Comparison of ENCODE assay signal across 8 cellular contexts in genomic region chr11:10725114-10725906, GRCh38. TPM values are rescaled to one million over a fixed set of nuclear protein-coding genes. Genes with fewer than 3 reads are reported as not detected.
DNase-seq lines count a peak whose midpoint lies in the region; ATAC-seq, FAIRE-seq and TF ChIP-seq lines count a peak whose summit lies in the region.
"Had no signal": no experiment of that assay in that cellular context is flagged by ENCODE, and none has a peak within 500 bp of the region (broad histone marks: within the 10 kb centered on the region; RNA-seq: fewer than 3 reads in every experiment).

No MANE protein-coding gene starts in this region.

- ATAC-seq in PC-3 (peak; percentile 82), K562 (peak; percentile 26; the same call in 2 of the 3 replicates), HG02840 (IDR thresholded peaks at IDR 0.05; ENCODE audit: low FRiP score, unreplicated experiment) (no peak), GM18907 (IDR thresholded peaks at IDR 0.05; ENCODE audit: unreplicated experiment) (no peak)

- in situ Hi-C loops in K562 (cut with MboI), result loop anchor here (5.0 to 25.0 kb wide), 3 partner anchors 103 to 513 kb away; no protein-coding TSS in a partner anchor

- POLR2A ChIA-PET in PC-3 (lab: Charles Lee; ENCODE audit: unreplicated experiment) (no interaction called here), K562 (lab: Yijun Ruan, JAX) (interaction anchor here (1.7 kb wide), 1 partner anchor 13 kb away, joined by 3 read pairs; no protein-coding TSS in a partner anchor)

- intact Hi-C loops in PC-3 (cut with micrococcal nuclease) (no loop called here), K562 (cut with micrococcal nuclease) (no loop called here)

- H3K36me3 ChIP-seq in PC-3 (ENCODE audit: low read depth, low read length), result no peaks in the 10 kb centered on the region
- H3K36me3 ChIP-seq in K562 (ENCODE audit: control insufficient read depth, insufficient read depth, low read length), result no peaks in the 10 kb centered on the region
- no peaks in the 10 kb centered on the region for H3K36me3 ChIP-seq in smooth muscle cell (ENCODE audit: low read depth)
- H3K36me3 ChIP-seq: right lobe of liver had no signal

- no peak for TF ChIP-seq EP300 in K562 (IDR thresholded peaks at IDR 0.05; ENCODE audit: low read length)

- H3K4me3 ChIP-seq in PC-3 (ENCODE audit: low read length) (no peak overlapping the region), K562 (no peak overlapping the region), smooth muscle cell (no peak overlapping the region)
- H3K4me3 ChIP-seq: right lobe of liver had no signal

- DNase-seq in H4 (ENCODE audit: low spot score) (peak; percentile 60), PC-3 (peak; percentile 83), K562 (ENCODE audit: extremely low read depth in 1 of 4, low spot score in 3 of 4) (peak in 1 of 4 experiments; percentile 47), smooth muscle cell (lab: John Stamatoyannopoulos, UW; ENCODE audit: unreplicated experiment) (no peak), HUDEP-2 (lab: John Stamatoyannopoulos, UW; ENCODE audit: unreplicated experiment in 76 of 76) (no peak)
- DNase-seq: right lobe of liver had no signal

- BruUV-seq in PC-3 (replicated peaks; lab: Mats Ljungman, UMichigan) (no TSS peak), K562 (replicated peaks; lab: Mats Ljungman, UMichigan) (no TSS peak)

- TF ChIP-seq CTCF in PC-3 (conservative IDR thresholded peaks at IDR 0.05; ENCODE audit: low read depth, low read length) (no peak), K562 (IDR thresholded peaks at IDR 0.05 in 2 of 3, conservative IDR thresholded peaks at IDR 0.05 in 1 of 3; ENCODE audit: insufficient read depth in 2 of 3, low read depth in 1 of 3, low read length in 3 of 3) (no peak), smooth muscle cell (IDR thresholded peaks at IDR 0.05; ENCODE audit: borderline replicate concordance, insufficient read depth, poor library complexity, severe bottlenecking) (no peak)

- H3K4me1 ChIP-seq in PC-3 (ENCODE audit: insufficient read depth, low read length), result peaks cover 11% of the 10 kb centered on the region
- peaks cover 0 to 6% of the 10 kb centered on the region in 2 experiments; a peak in 4 of 5 replicates for H3K4me1 ChIP-seq in K562 (replicated peaks in 1 of 2; ENCODE audit: control insufficient read depth in 2 of 2, insufficient read depth in 2 of 2, low read length in 2 of 2)
- peaks cover 9% of the 10 kb centered on the region for H3K4me1 ChIP-seq in smooth muscle cell (ENCODE audit: low read depth)
- H3K4me1 ChIP-seq: right lobe of liver had no signal

- H3K79me2 ChIP-seq in PC-3 (ENCODE audit: low read length) (no peaks in the 10 kb centered on the region), K562 (ENCODE audit: control insufficient read depth, insufficient read depth, low read length) (no peaks in the 10 kb centered on the region), smooth muscle cell (ENCODE audit: low read depth) (no peaks in the 10 kb centered on the region)

- H3K9ac ChIP-seq in PC-3 (ENCODE audit: low read length), result no peak overlapping the region
- H3K9ac ChIP-seq in K562 (ENCODE audit: insufficient read depth in 1 of 2, low read depth in 2 of 2, low read length in 2 of 2), result no peak overlapping the region
- no peak overlapping the region for H3K9ac ChIP-seq in smooth muscle cell (ENCODE audit: low read depth)

- 20% methylated on average over 8 of the region's 9 CpGs for WGBS in K562 (ENCODE audit: insufficient coverage, low coverage, missing lambda C conversion rate)
- 68% methylated on average over 9 of the region's 9 CpGs for WGBS in smooth muscle cell (ENCODE audit: low lambda C conversion rate)

- FAIRE-seq in K562 (lab: Jason Lieb, UNC), result peak; percentile 19

- no peaks in the 10 kb centered on the region for H3K9me2 ChIP-seq in PC-3 (replicated peaks; ENCODE audit: low read length)

- TF ChIP-seq RAD21 in K562 (CRISPR knock-in tag; conservative IDR thresholded peaks at IDR 0.05 in 1 of 2, IDR thresholded peaks at IDR 0.05 in 1 of 2), result no peak

- H3K9me3 ChIP-seq in PC-3 (ENCODE audit: low read length) (no peaks in the 10 kb centered on the region), K562 (replicated peaks; ENCODE audit: control insufficient read depth, insufficient read depth, low read depth, low read length) (no peaks in the 10 kb centered on the region), smooth muscle cell (replicated peaks; ENCODE audit: low read depth) (no peaks in the 10 kb centered on the region)
- H3K9me3 ChIP-seq: right lobe of liver had no signal

- peak overlapping the region; percentile 13 for H3K4me2 ChIP-seq in PC-3 (ENCODE audit: low read length)
- H3K4me2 ChIP-seq in K562 (ENCODE audit: insufficient read depth, low read length), result no peak overlapping the region
- H3K4me2 ChIP-seq in smooth muscle cell, result no peak overlapping the region

- H4K20me1 ChIP-seq in PC-3 (ENCODE audit: low read length) (no peaks in the 10 kb centered on the region), K562 (replicated peaks; ENCODE audit: control insufficient read depth, insufficient read depth, low read length) (no peaks in the 10 kb centered on the region), smooth muscle cell (ENCODE audit: low read depth) (no peaks in the 10 kb centered on the region)

- no peak for TF ChIP-seq POLR2A in K562 (conservative IDR thresholded peaks at IDR 0.05)

- H3K9me1 ChIP-seq in K562 (ENCODE audit: control insufficient read depth, insufficient read depth, low read length), result no peaks in the 10 kb centered on the region

- H3K27ac ChIP-seq in PC-3 (ENCODE audit: low read length) (peak overlapping the region; percentile 26; the same call in 1 of the 2 replicates), K562 (ENCODE audit: extremely low read depth, low read depth, low read length) (no peak overlapping the region), smooth muscle cell (ENCODE audit: low read depth) (peak overlapping the region; percentile 5)
- H3K27ac ChIP-seq: right lobe of liver had no signal

- CTCF ChIA-PET in PC-3 (lab: Charles Lee), result no interaction called here
- CTCF ChIA-PET in K562 (lab: Yijun Ruan, JAX; ENCODE audit: low intra/inter-chr PET ratio), result no interaction called here

- H3K27me3 ChIP-seq in PC-3 (ENCODE audit: low read length), result no peaks in the 10 kb centered on the region
- no peaks in the 10 kb centered on the region; a peak in 1 of 5 replicates for H3K27me3 ChIP-seq in K562 (ENCODE audit: control insufficient read depth in 2 of 2, insufficient read depth in 2 of 2, low read length in 2 of 2)
- H3K27me3 ChIP-seq in smooth muscle cell (ENCODE audit: low read depth), result no peaks in the 10 kb centered on the region
- H3K27me3 ChIP-seq: right lobe of liver had no signal

- H2AFZ ChIP-seq in PC-3 (ENCODE audit: low read length), result 0 out of 2 replicates have a peak overlapping the region, but pooled peaks have one; percentile 27
- 0 out of 2 replicates have a peak overlapping the region, but pooled peaks have one; percentile 0 for H2AFZ ChIP-seq in K562 (ENCODE audit: low read depth, low read length)
- no peak overlapping the region for H2AFZ ChIP-seq in smooth muscle cell (ENCODE audit: low read depth)

- H3F3A ChIP-seq in PC-3 (ENCODE audit: low read length, unreplicated experiment), result no peaks in the 10 kb centered on the region
- peaks cover 7% of the 10 kb centered on the region for H3F3A ChIP-seq in smooth muscle cell (ENCODE audit: low read depth)

RNA-seq across cellular contexts. Expression of gene CTR9, which starts 25.7 kb away (rescaled TPM):
- total RNA-seq in H4 (2014; rRNA removed; shearing (Covaris generic)), result 11.7 and 17.2 TPM in 2 replicates
- 20.0 and 21.9 TPM in 2 replicates for total RNA-seq in PC-3 (2014; rRNA removed)
- 35.7 and 76.5 TPM in 2 replicates for total RNA-seq in K562 (2011; cell fraction: chromatin; rRNA removed; ENCODE audit: low replicate concordance)
- 13.2 and 17.0 TPM in 2 replicates for total RNA-seq in K562 (2011; cell fraction: nucleolus; rRNA removed)
- total RNA-seq in K562 (2011; cell fraction: nucleoplasm; rRNA removed), result 24.9 and 31.0 TPM in 2 replicates
- 52.4 and 56.1 TPM in 2 replicates for total RNA-seq in K562 (2014; rRNA removed)
- 51.9 and 61.2 TPM in 2 replicates for total RNA-seq in K562 (2014; rRNA removed; fragmentation: Illumina TruSeq; extraction: Trizol)
- total RNA-seq in K562 (2015; rRNA removed; fragmentation: Illumina TruSeq; extraction: Trizol), result 34.7 and 42.2 TPM in 2 replicates
- total RNA-seq in K562 (2021), result 52.7 and 57.9 TPM in 2 replicates
- polyA plus RNA-seq in K562 (2011; rRNA removed), result 17.6 and 27.3 TPM in 2 replicates
- polyA plus RNA-seq in K562 (2011; cell fraction: cytosol; rRNA removed), result 8.8 and 10.4 TPM in 2 replicates
- polyA plus RNA-seq in K562 (2011; cell fraction: nucleus; rRNA removed), result 9.5 and 11.5 TPM in 2 replicates
- 33.8 and 38.2 TPM in 2 replicates for polyA plus RNA-seq in K562 (2012)
- polyA plus RNA-seq in K562 (2014; fragmentation: Illumina TruSeq; extraction: Trizol), result 74.3 and 79.3 TPM in 2 replicates
- 10 to 100 TPM; 25.4 to 38.3 TPM for polyA plus RNA-seq in K562 (2014; fragmentation: Nextera tagmentation; extraction: Ambion mirVana)
- polyA plus RNA-seq in K562 (2014; rRNA removed), result 47.3 and 49.7 TPM in 2 replicates
- 38.7 and 48.2 TPM in 2 replicates for polyA minus RNA-seq in K562 (2011; rRNA and poly(A)+ RNA removed)
- 20.4 and 24.3 TPM in 2 replicates for polyA minus RNA-seq in K562 (2011; cell fraction: cytosol; rRNA and poly(A)+ RNA removed)
- polyA minus RNA-seq in K562 (2011; cell fraction: nucleus; rRNA and poly(A)+ RNA removed), result 10.6 and 23.2 TPM in 2 replicates
- 27.5 and 29.3 TPM in 2 replicates for total RNA-seq in smooth muscle cell
- 25.1 and 28.4 TPM in 2 replicates for polyA plus RNA-seq in smooth muscle cell

RNA-seq across cellular contexts. Expression of gene IRAG1, which starts 31.8 kb away (rescaled TPM):
- 0.27 and 0.66 TPM in 2 replicates for total RNA-seq in H4 (2014; rRNA removed; shearing (Covaris generic))
- total RNA-seq in PC-3 (2014; rRNA removed), result 0.29 TPM in 1 of 2 replicates, not detected in the other
- 0.07 and 0.23 TPM in 2 replicates for total RNA-seq in K562 (2011; cell fraction: chromatin; rRNA removed; ENCODE audit: low replicate concordance)
- 0.17 and 0.26 TPM in 2 replicates for total RNA-seq in K562 (2011; cell fraction: nucleolus; rRNA removed)
- 0.15 TPM in 2 replicates for total RNA-seq in K562 (2011; cell fraction: nucleoplasm; rRNA removed)
- 0.04 TPM in 1 of 2 replicates, not detected in the other for total RNA-seq in K562 (2014; rRNA removed)
- total RNA-seq in K562 (2014; rRNA removed; fragmentation: Illumina TruSeq; extraction: Trizol), result 0.07 and 0.22 TPM in 2 replicates
- 0.08 and 0.11 TPM in 2 replicates for total RNA-seq in K562 (2015; rRNA removed; fragmentation: Illumina TruSeq; extraction: Trizol)
- total RNA-seq in K562 (2021), result 0.22 and 0.27 TPM in 2 replicates
- 0.11 and 0.14 TPM in 2 replicates for polyA plus RNA-seq in K562 (2011; rRNA removed)
- 0.10 and 0.16 TPM in 2 replicates for polyA plus RNA-seq in K562 (2011; cell fraction: cytosol; rRNA removed)
- polyA plus RNA-seq in K562 (2011; cell fraction: nucleus; rRNA removed), result 0.10 TPM in 2 replicates
- polyA plus RNA-seq in K562 (2012), result 0.08 and 0.15 TPM in 2 replicates
- 0.07 and 0.10 TPM in 2 replicates for polyA plus RNA-seq in K562 (2014; fragmentation: Illumina TruSeq; extraction: Trizol)
- under 1 TPM; 0.01 TPM for polyA plus RNA-seq in K562 (2014; fragmentation: Nextera tagmentation; extraction: Ambion mirVana)
- polyA plus RNA-seq in K562 (2014; rRNA removed), result 0.01 TPM in 1 of 2 replicates, not detected in the other
- 0.07 and 0.45 TPM in 2 replicates for polyA minus RNA-seq in K562 (2011; rRNA and poly(A)+ RNA removed)
- polyA minus RNA-seq in K562 (2011; cell fraction: cytosol; rRNA and poly(A)+ RNA removed), result not detected in 2 replicates
- under 0.01 and 0.11 TPM in 2 replicates for polyA minus RNA-seq in K562 (2011; cell fraction: nucleus; rRNA and poly(A)+ RNA removed)
- 4.1 and 4.4 TPM in 2 replicates for total RNA-seq in smooth muscle cell
- 2.5 and 2.9 TPM in 2 replicates for polyA plus RNA-seq in smooth muscle cell

Comparison
In these comparisons a context has a peak if more than half of its experiments do, and no peak if none do; other contexts are left out.
1. DNase-seq: peak in H4 (single experiment) and PC-3 (single experiment); none in smooth muscle cell (single experiment) and HUDEP-2 (0 of 76).
2. ATAC-seq: peak in PC-3 (single experiment) and K562 (single experiment); none in HG02840 (single experiment) and GM18907 (single experiment).